Comparison of ENCODE assay signal across 37 cellular contexts in the genomic region with DNA sequence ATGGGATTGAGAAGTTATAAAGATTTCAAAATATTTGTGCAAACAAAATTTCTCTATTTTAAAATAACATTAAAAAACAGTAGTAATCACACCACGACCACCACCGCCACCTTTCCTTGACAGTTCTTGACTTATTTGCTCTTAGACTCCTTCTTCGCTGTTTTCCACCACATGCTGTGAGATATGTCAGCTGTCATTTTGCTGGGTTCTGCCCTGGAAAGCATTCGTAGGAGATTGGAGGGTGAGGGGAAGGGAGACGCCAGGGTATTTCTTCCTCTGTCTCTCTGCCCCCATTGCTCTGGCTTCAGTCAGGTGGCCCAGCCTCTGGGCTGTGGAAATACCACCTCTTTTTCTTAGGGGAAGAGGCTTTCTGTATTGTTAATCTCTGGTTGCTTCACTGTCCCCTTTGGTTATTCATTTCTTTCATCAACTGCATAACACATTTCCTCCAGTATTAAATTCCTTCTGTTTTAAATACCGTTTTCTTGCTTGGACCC.
"Had no signal": no experiment of that assay in that cellular context is flagged by ENCODE, and none has a peak within 500 bp of the region (broad histone marks: within the 10 kb centered on the region; RNA-seq: fewer than 3 reads in every experiment).

No MANE protein-coding gene starts in this region.

- H3K36me3 ChIP-seq: adrenal gland, esophagus muscularis mucosa, gastrocnemius medialis, heart left ventricle had no signal

- H3K4me1 Mint-ChIP-seq: activated B cell treated with CpG ODN at 0.5 μM for 24 hours; activated CD8-positive, alpha-beta memory T cell treated with anti-CD3 and anti-CD28 coated beads, Interleukin-2, amount 10 ng/mL, durations not matched to agents 7 days and 5 days; activated naive CD4-positive, alpha-beta T cell treated with anti-CD3 and anti-CD28 coated beads, Interleukin-2, amount 50 U/mL, for 24 hours; activated naive CD8-positive, alpha-beta T cell treated with anti-CD3 and anti-CD28 coated beads for 36 hours; activated naive CD8-positive, alpha-beta T cell treated with anti-CD3 and anti-CD28 coated beads, Interleukin-2, amount 50 U/mL, for 24 hours; T-helper 17 cell had no signal

- DNase-seq: activated B cell treated with CpG ODN at 0.5 μM for 24 hours; activated CD4-positive, alpha-beta memory T cell treated with anti-CD3 and anti-CD28 coated beads for 36 hours; activated CD4-positive, alpha-beta T cell treated with anti-CD3 and anti-CD28 coated beads for 48 hours; activated CD4-positive, alpha-beta T cell treated with anti-CD3 and anti-CD28 coated beads, Interleukin-2, amount 50 U/mL, for 1 hour; activated CD8-positive, alpha-beta memory T cell treated with anti-CD3 and anti-CD28 coated beads, Interleukin-2, amount 10 ng/mL, durations not matched to agents 7 days and 5 days; activated CD8-positive, alpha-beta memory T cell treated with anti-CD3 and anti-CD28 coated beads, Interleukin-2, amount 50 U/mL, for 4 hours; activated CD8-positive, alpha-beta T cell treated with anti-CD3 and anti-CD28 coated beads, Interleukin-2, amount 10 ng/mL, durations not matched to agents 7 days and 5 days; activated effector memory CD4-positive, alpha-beta T cell treated with anti-CD3 and anti-CD28 coated beads, Interleukin-2, amount 50 U/mL, for 16 hours; activated naive CD4-positive, alpha-beta T cell treated with anti-CD3 and anti-CD28 coated beads for 36 hours; activated naive CD8-positive, alpha-beta T cell treated with anti-CD3 and anti-CD28 coated beads for 36 hours; activated naive CD8-positive, alpha-beta T cell treated with anti-CD3 and anti-CD28 coated beads, Interleukin-2, amount 50 U/mL, for 24 hours; activated T-cell treated with anti-CD3 and anti-CD28 coated beads, Interleukin-2, amount 50 U/mL, for 1 hour; activated T-cell treated with anti-CD3 and anti-CD28 coated beads, Interleukin-2, amount 50 U/mL, for 48 hours; adrenal gland; amygdala; aorta; body of pancreas; caudate nucleus; cortex of kidney; dermis blood vessel endothelial cell; effector CD4-positive, alpha-beta T cell; effector memory CD8-positive, alpha-beta T cell; erythroblast; foreskin keratinocyte; gastrocnemius medialis; glutamatergic neuron; heart left ventricle; T-helper 1 cell; T-helper 17 cell; T1000 had no signal

- H3K27me3 ChIP-seq: adrenal gland, body of pancreas, esophagus muscularis mucosa, foreskin keratinocyte, gastrocnemius medialis, heart left ventricle had no signal

- H3K27me3 Mint-ChIP-seq: activated B cell treated with CpG ODN at 0.5 μM for 24 hours; activated CD4-positive, alpha-beta memory T cell treated with anti-CD3 and anti-CD28 coated beads for 36 hours had no signal

- ATAC-seq: activated CD4-positive, CD25-positive, alpha-beta regulatory T cell treated with anti-CD3 and anti-CD28 coated beads, Interleukin-2, amount 50 U/mL, for 24 hours; activated CD8-positive, alpha-beta memory T cell treated with anti-CD3 and anti-CD28 coated beads, Interleukin-2, amount 10 ng/mL, durations not matched to agents 7 days and 5 days; activated CD8-positive, alpha-beta T cell treated with anti-CD3 and anti-CD28 coated beads, Interleukin-2, amount 10 ng/mL, durations not matched to agents 7 days and 5 days; activated naive CD8-positive, alpha-beta T cell treated with anti-CD3 and anti-CD28 coated beads, Interleukin-2, amount 50 U/mL, for 24 hours; body of pancreas; effector memory CD8-positive, alpha-beta T cell; foreskin keratinocyte; gastrocnemius medialis; heart left ventricle; T-helper 17 cell had no signal

- H3K9me3 ChIP-seq: adrenal gland, body of pancreas, esophagus muscularis mucosa, gastrocnemius medialis, heart left ventricle had no signal

- H3K4me3 ChIP-seq: adrenal gland, body of pancreas, esophagus muscularis mucosa, gastrocnemius medialis, heart left ventricle had no signal

- H3K27ac Mint-ChIP-seq: activated B cell treated with CpG ODN at 0.5 μM for 24 hours; activated CD4-positive, alpha-beta memory T cell treated with anti-CD3 and anti-CD28 coated beads for 36 hours; activated CD8-positive, alpha-beta memory T cell treated with anti-CD3 and anti-CD28 coated beads, Interleukin-2, amount 10 ng/mL, durations not matched to agents 7 days and 5 days; activated CD8-positive, alpha-beta T cell treated with anti-CD3 and anti-CD28 coated beads, Interleukin-2, amount 10 ng/mL, durations not matched to agents 7 days and 5 days; activated naive CD4-positive, alpha-beta T cell treated with anti-CD3 and anti-CD28 coated beads for 36 hours; activated naive CD4-positive, alpha-beta T cell treated with anti-CD3 and anti-CD28 coated beads, Interleukin-2, amount 50 U/mL, for 24 hours; activated naive CD8-positive, alpha-beta T cell treated with anti-CD3 and anti-CD28 coated beads for 36 hours; activated naive CD8-positive, alpha-beta T cell treated with anti-CD3 and anti-CD28 coated beads, Interleukin-2, amount 50 U/mL, for 24 hours; activated T-helper 1 cell treated with anti-CD3 and anti-CD28 coated beads, Interleukin-12 subunit alpha, Interleukin-12 subunit beta, Interleukin-2, Interleukin-4 antibody, amounts not matched to agents 30 ng/mL and 10 ng/mL and 1 ng/mL, durations not matched to agents 14 hours and 24 hours and 36 hours; activated T-helper 2 cell treated with anti-CD3 and anti-CD28 coated beads, Interferon-gamma antibody, Interleukin-2, Interleukin-4, amounts not matched to agents 10 μg/mL and 5 μg/mL and 100 μg/mL, durations not matched to agents 14 hours and 24 hours and 36 hours; effector memory CD8-positive, alpha-beta T cell; T-helper 17 cell; T-helper 2 cell treated with Interferon-gamma antibody and Interleukin-4, amounts not matched to agents 5 μg/mL and 100 μg/mL, for 36 hours had no signal

- H3K36me3 Mint-ChIP-seq: activated CD4-positive, alpha-beta memory T cell treated with anti-CD3 and anti-CD28 coated beads for 36 hours; activated CD8-positive, alpha-beta memory T cell treated with anti-CD3 and anti-CD28 coated beads, Interleukin-2, amount 10 ng/mL, durations not matched to agents 7 days and 5 days; activated naive CD4-positive, alpha-beta T cell treated with anti-CD3 and anti-CD28 coated beads, Interleukin-2, amount 50 U/mL, for 24 hours; activated naive CD8-positive, alpha-beta T cell treated with anti-CD3 and anti-CD28 coated beads for 36 hours had no signal

- H3K4me1 ChIP-seq: adrenal gland, body of pancreas, esophagus muscularis mucosa, foreskin keratinocyte, gastrocnemius medialis, heart left ventricle had no signal

- H3K9me3 Mint-ChIP-seq: activated B cell treated with CpG ODN at 0.5 μM for 24 hours; activated CD4-positive, alpha-beta memory T cell treated with anti-CD3 and anti-CD28 coated beads for 36 hours; activated naive CD4-positive, alpha-beta T cell treated with anti-CD3 and anti-CD28 coated beads for 36 hours; activated naive CD4-positive, alpha-beta T cell treated with anti-CD3 and anti-CD28 coated beads, Interleukin-2, amount 50 U/mL, for 24 hours; activated naive CD8-positive, alpha-beta T cell treated with anti-CD3 and anti-CD28 coated beads for 36 hours; activated naive CD8-positive, alpha-beta T cell treated with anti-CD3 and anti-CD28 coated beads, Interleukin-2, amount 50 U/mL, for 24 hours; activated T-helper 1 cell treated with anti-CD3 and anti-CD28 coated beads, Interleukin-12 subunit alpha, Interleukin-12 subunit beta, Interleukin-2, Interleukin-4 antibody, amounts not matched to agents 30 ng/mL and 10 ng/mL and 1 ng/mL, durations not matched to agents 14 hours and 24 hours and 36 hours; activated T-helper 2 cell treated with anti-CD3 and anti-CD28 coated beads, Interferon-gamma antibody, Interleukin-2, Interleukin-4, amounts not matched to agents 10 μg/mL and 5 μg/mL and 100 μg/mL, durations not matched to agents 14 hours and 24 hours and 36 hours; effector memory CD8-positive, alpha-beta T cell; T-helper 2 cell treated with Interferon-gamma antibody and Interleukin-4, amounts not matched to agents 5 μg/mL and 100 μg/mL, for 36 hours had no signal

- H3K4me3 Mint-ChIP-seq: activated B cell treated with CpG ODN at 0.5 μM for 24 hours; activated CD4-positive, alpha-beta memory T cell treated with anti-CD3 and anti-CD28 coated beads for 36 hours; activated CD8-positive, alpha-beta memory T cell treated with anti-CD3 and anti-CD28 coated beads, Interleukin-2, amount 10 ng/mL, durations not matched to agents 7 days and 5 days; activated CD8-positive, alpha-beta T cell treated with anti-CD3 and anti-CD28 coated beads, Interleukin-2, amount 10 ng/mL, durations not matched to agents 7 days and 5 days; activated naive CD4-positive, alpha-beta T cell treated with anti-CD3 and anti-CD28 coated beads for 36 hours; activated naive CD4-positive, alpha-beta T cell treated with anti-CD3 and anti-CD28 coated beads, Interleukin-2, amount 50 U/mL, for 24 hours; activated naive CD8-positive, alpha-beta T cell treated with anti-CD3 and anti-CD28 coated beads for 36 hours; activated naive CD8-positive, alpha-beta T cell treated with anti-CD3 and anti-CD28 coated beads, Interleukin-2, amount 50 U/mL, for 24 hours; activated T-helper 1 cell treated with anti-CD3 and anti-CD28 coated beads, Interleukin-12 subunit alpha, Interleukin-12 subunit beta, Interleukin-2, Interleukin-4 antibody, amounts not matched to agents 30 ng/mL and 10 ng/mL and 1 ng/mL, durations not matched to agents 14 hours and 24 hours and 36 hours; effector memory CD8-positive, alpha-beta T cell; T-helper 17 cell; T-helper 2 cell treated with Interferon-gamma antibody and Interleukin-4, amounts not matched to agents 5 μg/mL and 100 μg/mL, for 36 hours had no signal

- H3K27ac ChIP-seq: adrenal gland, body of pancreas, esophagus muscularis mucosa, foreskin keratinocyte, gastrocnemius medialis, heart left ventricle, VCaP had no signal
